In genomic region chr16:8655184-8655717, GRCh38 we compare ENCODE assay signal across 1 cellular context.
A peak's percentile ranks its signal among the peaks of the same experiment; 100 is the strongest.
TF ChIP-seq lines count a peak whose summit lies in the region.

No MANE protein-coding gene starts in this region.

TF ChIP-seq in K562, 482 proteins besides CTCF, POLR2A, EP300 and RAD21 (continued from another document):
- no peak for TF ChIP-seq ATF7 (IDR thresholded peaks at IDR 0.05)
- TF ChIP-seq, protein P1, sequence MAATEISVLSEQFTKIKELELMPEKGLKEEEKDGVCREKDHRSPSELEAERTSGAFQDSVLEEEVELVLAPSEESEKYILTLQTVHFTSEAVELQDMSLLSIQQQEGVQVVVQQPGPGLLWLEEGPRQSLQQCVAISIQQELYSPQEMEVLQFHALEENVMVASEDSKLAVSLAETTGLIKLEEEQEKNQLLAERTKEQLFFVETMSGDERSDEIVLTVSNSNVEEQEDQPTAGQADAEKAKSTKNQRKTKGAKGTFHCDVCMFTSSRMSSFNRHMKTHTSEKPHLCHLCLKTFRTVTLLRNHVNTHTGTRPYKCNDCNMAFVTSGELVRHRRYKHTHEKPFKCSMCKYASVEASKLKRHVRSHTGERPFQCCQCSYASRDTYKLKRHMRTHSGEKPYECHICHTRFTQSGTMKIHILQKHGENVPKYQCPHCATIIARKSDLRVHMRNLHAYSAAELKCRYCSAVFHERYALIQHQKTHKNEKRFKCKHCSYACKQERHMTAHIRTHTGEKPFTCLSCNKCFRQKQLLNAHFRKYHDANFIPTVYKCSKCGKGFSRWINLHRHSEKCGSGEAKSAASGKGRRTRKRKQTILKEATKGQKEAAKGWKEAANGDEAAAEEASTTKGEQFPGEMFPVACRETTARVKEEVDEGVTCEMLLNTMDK (IDR thresholded peaks at IDR 0.05; ENCODE audit: borderline replicate concordance, insufficient read depth, low read depth, low read length, poor library complexity, severe bottlenecking), result peak; percentile 53
